In genomic region chr20:47351643-47352331, GRCh38 we compare ENCODE assay signal across 8 cellular contexts. TPM values are rescaled to one million over a fixed set of nuclear protein-coding genes. Genes with fewer than 3 reads are reported as not detected.
DNase-seq lines count a peak whose midpoint lies in the region; ATAC-seq and TF ChIP-seq lines count a peak whose summit lies in the region.

No MANE protein-coding gene starts in this region.

- TF ChIP-seq POLR2A in ovary (IDR thresholded peaks at IDR 0.05), result no peak

- H3K9me3 ChIP-seq in endocrine pancreas (ENCODE audit: control insufficient read depth, low read length) (no peaks in the 10 kb centered on the region), ovary (no peaks in the 10 kb centered on the region)

- H3K9ac ChIP-seq in endocrine pancreas (ENCODE audit: control insufficient read depth, insufficient read depth, low read length), result peak overlapping the region; percentile 5

- H3K4me1 Mint-ChIP-seq in natural killer cell, result peaks cover 0 to 35% of the 10 kb centered on the region in 2 donors

- WGBS in ovary, 3 donors, result 23 to 34% (median 24%) methylated on average over 10 of the region's 10 CpGs

- no peak overlapping the region for H3K27ac Mint-ChIP-seq in natural killer cell

- peaks cover 29% of the 10 kb centered on the region for H3K4me1 ChIP-seq in endocrine pancreas (ENCODE audit: control insufficient read depth, insufficient read depth, low read length)
- peaks cover 41% of the 10 kb centered on the region for H3K4me1 ChIP-seq in ovary (ENCODE audit: insufficient read depth)

- H3K36me3 ChIP-seq in endocrine pancreas (ENCODE audit: control insufficient read depth, insufficient read depth, low read length) (no peaks in the 10 kb centered on the region), ovary (no peaks in the 10 kb centered on the region)

- H3K4me3 Mint-ChIP-seq in natural killer cell, result no peak overlapping the region

- H3K4me3 ChIP-seq in GM08714 (ENCODE audit: low read length), result peak overlapping the region; percentile 83
- peak overlapping the region; percentile 59 for H3K4me3 ChIP-seq in endocrine pancreas (ENCODE audit: control insufficient read depth, insufficient read depth, low read length)
- H3K4me3 ChIP-seq in ovary, result no peak overlapping the region

- no peaks in the 10 kb centered on the region for H3K27me3 ChIP-seq in endocrine pancreas (ENCODE audit: control insufficient read depth, insufficient read depth, low read length)
- H3K27me3 ChIP-seq in ovary, result no peaks in the 10 kb centered on the region

- H3K27ac ChIP-seq in ovary, result peak overlapping the region; percentile 85 to 95

- H3K9me3 Mint-ChIP-seq in natural killer cell, result no peaks in the 10 kb centered on the region

- ATAC-seq in GM18858 (IDR thresholded peaks at IDR 0.05; ENCODE audit: unreplicated experiment), result no peak
- ATAC-seq in stimulated activated naive CD8-positive, alpha-beta T cell treated with anti-CD3 and anti-CD28 coated beads, Interleukin-15, Interleukin-2, amounts not matched to agents 100 U/mL and 50 U/mL, for 24 hours, result no peak
- ATAC-seq in natural killer cell, result no peak

- intact Hi-C loops in ovary (cut with DNase I), result loop anchor here in 1 of 4 donors (2.0 kb wide), 1 partner anchor 33 kb away; no protein-coding TSS in a partner anchor
- intact Hi-C loops in natural killer cell (cut with micrococcal nuclease), result loop anchor here (2.0 to 10.0 kb wide), 2 partner anchors 17 to 153 kb away; partner anchors contain the start of gene NCOA3

- no peak for TF ChIP-seq EP300 in ovary (IDR thresholded peaks at IDR 0.05)

- DNase-seq in NCI-H82 treated with DMSO at 0.1 percent for 48 hours (lab: John Stamatoyannopoulos, UW; ENCODE audit: unreplicated experiment) (peak; percentile 26), ovary (no peak), SKM-1 treated with dmso at 0.1 percent for 144 hours (lab: John Stamatoyannopoulos, UW; ENCODE audit: unreplicated experiment) (no peak), natural killer cell (no peak)
- no peak for DNase-seq in stimulated activated naive CD8-positive, alpha-beta T cell treated with anti-CD3 and anti-CD28 coated beads, Interleukin-15, Interleukin-2, amounts not matched to agents 100 U/mL and 50 U/mL, for 24 hours

- no peak for TF ChIP-seq CTCF in ovary (IDR thresholded peaks at IDR 0.05)
- no peak for TF ChIP-seq CTCF in natural killer cell (IDR thresholded peaks at IDR 0.05)

- H3K36me3 Mint-ChIP-seq in natural killer cell, result no peaks in the 10 kb centered on the region

- no peaks in the 10 kb centered on the region for H3K27me3 Mint-ChIP-seq in natural killer cell (ENCODE audit: low read depth in 2 of 2)

RNA-seq across cellular contexts. Expression of gene ZMYND8, which starts 4.7 kb away (rescaled TPM):
- 10 to 100 TPM; 20.3 to 40.7 (median 31.2) TPM for total RNA-seq in ovary
- 10 to 100 TPM in 1 of 2 donors, 1 to 10 TPM in 1; 8.3 to 23.5 TPM for polyA plus RNA-seq in ovary
- 10 to 100 TPM; 57.6 to 72.6 (median 69.8) TPM for total RNA-seq in natural killer cell
